8 cellular contexts compared by ENCODE assay signal in the genomic region with DNA sequence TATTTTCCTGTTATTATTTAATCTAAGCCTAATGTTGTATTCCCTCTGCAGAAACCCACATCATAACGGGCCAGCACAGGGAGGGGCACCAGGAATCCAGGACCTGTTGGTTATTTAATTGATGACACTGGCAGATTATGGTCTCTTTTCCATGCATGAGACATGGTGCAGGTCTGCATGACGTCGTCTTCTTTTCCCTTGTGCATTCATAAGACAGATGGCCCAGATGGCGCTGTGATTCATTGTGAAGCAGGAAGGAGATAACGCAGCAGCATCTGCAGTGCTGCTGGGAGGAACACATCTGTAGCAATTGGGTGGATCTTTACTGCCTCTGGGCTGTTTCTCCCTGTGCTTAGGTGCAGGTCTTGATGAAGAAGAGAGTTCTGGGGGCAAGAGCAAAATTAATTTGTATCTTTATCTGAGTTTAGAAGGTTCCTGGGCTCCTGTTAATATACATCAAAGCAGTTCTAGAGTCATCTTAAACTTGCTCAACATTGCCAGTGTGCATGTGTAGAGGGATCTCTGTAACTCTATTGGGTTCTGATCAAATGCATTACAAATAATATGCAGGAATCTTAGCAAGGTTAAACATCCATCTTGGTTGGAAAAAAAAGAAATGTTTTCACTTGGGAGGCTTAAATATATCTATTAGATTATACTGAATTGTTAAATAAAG.
DNase-seq lines count a peak whose midpoint lies in the region; ATAC-seq, FAIRE-seq and TF ChIP-seq lines count a peak whose summit lies in the region.

No MANE protein-coding gene starts in this region.

- H3K79me2 ChIP-seq in K562 (ENCODE audit: control insufficient read depth, insufficient read depth, low read length) = no peaks in the 10 kb centered on the region

- intact Hi-C loops in activated naive CD4-positive, alpha-beta T cell treated with anti-CD3 and anti-CD28 coated beads for 36 hours (cut with micrococcal nuclease) = no loop called here
- intact Hi-C loops in K562 (cut with micrococcal nuclease) = no loop called here
- intact Hi-C loops in CD4-positive, alpha-beta memory T cell (cut with micrococcal nuclease) = no loop called here

- no peak overlapping the region for H3K27ac Mint-ChIP-seq in activated naive CD4-positive, alpha-beta T cell treated with anti-CD3 and anti-CD28 coated beads for 36 hours
- H3K27ac Mint-ChIP-seq in stimulated activated effector memory CD8-positive, alpha-beta T cell treated with anti-CD3 and anti-CD28 coated beads, Interleukin-12 subunit alpha, Interleukin-12 subunit beta, amount 100 ng/mL, for 72 hours = no peak overlapping the region
- H3K27ac Mint-ChIP-seq in CD4-positive, alpha-beta memory T cell = no peak overlapping the region

- peak; percentile 64 for ATAC-seq in K562
- ATAC-seq in stimulated activated effector memory CD8-positive, alpha-beta T cell treated with anti-CD3 and anti-CD28 coated beads, Interleukin-12 subunit alpha, Interleukin-12 subunit beta, amount 100 ng/mL, for 72 hours = peak; percentile 29
- ATAC-seq in HG03196 (IDR thresholded peaks at IDR 0.05; ENCODE audit: unreplicated experiment) = no peak

- no peak for TF ChIP-seq POLR2A in K562 (conservative IDR thresholded peaks at IDR 0.05)

- H3K36me3 ChIP-seq in K562 (ENCODE audit: control insufficient read depth, insufficient read depth, low read length) = no peaks in the 10 kb centered on the region
- no peaks in the 10 kb centered on the region for H3K36me3 ChIP-seq in CD4-positive, alpha-beta memory T cell (ENCODE audit: insufficient read depth, low read length)

- no peaks in the 10 kb centered on the region for H3K36me3 Mint-ChIP-seq in activated naive CD4-positive, alpha-beta T cell treated with anti-CD3 and anti-CD28 coated beads for 36 hours (ENCODE audit: low read depth)
- no peaks in the 10 kb centered on the region for H3K36me3 Mint-ChIP-seq in stimulated activated effector memory CD8-positive, alpha-beta T cell treated with anti-CD3 and anti-CD28 coated beads, Interleukin-12 subunit alpha, Interleukin-12 subunit beta, amount 100 ng/mL, for 72 hours
- no peaks in the 10 kb centered on the region for H3K36me3 Mint-ChIP-seq in CD4-positive, alpha-beta memory T cell

- no peak overlapping the region for H3K9ac ChIP-seq in K562 (ENCODE audit: insufficient read depth in 1 of 2, low read depth in 2 of 2, low read length in 2 of 2)

- TF ChIP-seq CTCF in K562 (IDR thresholded peaks at IDR 0.05 in 2 of 3, conservative IDR thresholded peaks at IDR 0.05 in 1 of 3; ENCODE audit: insufficient read depth in 2 of 3, low read depth in 1 of 3, low read length in 3 of 3) = no peak; a peak in 1 of 6 replicates

- peaks cover 0 to 3% of the 10 kb centered on the region in 2 experiments; a peak in 1 of 5 replicates for H3K4me1 ChIP-seq in K562 (replicated peaks in 1 of 2; ENCODE audit: control insufficient read depth in 2 of 2, insufficient read depth in 2 of 2, low read length in 2 of 2)
- no peaks in the 10 kb centered on the region for H3K4me1 ChIP-seq in CD4-positive, alpha-beta memory T cell (ENCODE audit: insufficient read depth, low read length)

- no peaks in the 10 kb centered on the region for H3K9me1 ChIP-seq in K562 (ENCODE audit: control insufficient read depth, insufficient read depth, low read length)

- in situ Hi-C loops in K562 (cut with MboI) = no loop called here

- no peak overlapping the region for H3K27ac ChIP-seq in K562 (ENCODE audit: extremely low read depth, low read depth, low read length)
- no peak overlapping the region for H3K27ac ChIP-seq in CD4-positive, alpha-beta memory T cell (ENCODE audit: low read depth, low read length)

- H3K4me3 Mint-ChIP-seq in activated naive CD4-positive, alpha-beta T cell treated with anti-CD3 and anti-CD28 coated beads for 36 hours = no peak overlapping the region
- no peak overlapping the region for H3K4me3 Mint-ChIP-seq in stimulated activated effector memory CD8-positive, alpha-beta T cell treated with anti-CD3 and anti-CD28 coated beads, Interleukin-12 subunit alpha, Interleukin-12 subunit beta, amount 100 ng/mL, for 72 hours
- no peak overlapping the region for H3K4me3 Mint-ChIP-seq in CD4-positive, alpha-beta memory T cell

- WGBS in K562 (ENCODE audit: insufficient coverage, low coverage, missing lambda C conversion rate) = 0% methylated on average over 5 of the region's 5 CpGs

- no peaks in the 10 kb centered on the region for H4K20me1 ChIP-seq in K562 (replicated peaks; ENCODE audit: control insufficient read depth, insufficient read depth, low read length)

- TF ChIP-seq EP300 in K562 (IDR thresholded peaks at IDR 0.05; ENCODE audit: low read length) = no peak

- TF ChIP-seq RAD21 in K562 (CRISPR knock-in tag; conservative IDR thresholded peaks at IDR 0.05 in 1 of 2, IDR thresholded peaks at IDR 0.05 in 1 of 2) = no peak

- no peaks in the 10 kb centered on the region for H3K27me3 ChIP-seq in K562 (ENCODE audit: control insufficient read depth in 2 of 2, insufficient read depth in 2 of 2, low read length in 2 of 2)
- no peaks in the 10 kb centered on the region for H3K27me3 ChIP-seq in CD4-positive, alpha-beta memory T cell (ENCODE audit: insufficient read depth, low read length)

- peak; percentile 17 for DNase-seq in activated naive CD4-positive, alpha-beta T cell treated with anti-CD3 and anti-CD28 coated beads for 36 hours
- DNase-seq in activated naive CD4-positive, alpha-beta T cell (lab: John Stamatoyannopoulos, UW) = no peak
- peak; percentile 50 for DNase-seq in HT-29 (ENCODE audit: low spot score)
- DNase-seq in K562 (ENCODE audit: extremely low read depth in 1 of 4, low spot score in 3 of 4) = peak in 2 of 4 experiments; percentile 7 to 47
- DNase-seq in stimulated activated effector memory CD8-positive, alpha-beta T cell treated with anti-CD3 and anti-CD28 coated beads, Interleukin-12 subunit alpha, Interleukin-12 subunit beta, amount 100 ng/mL, for 72 hours (ENCODE audit: low spot score in 2 of 2) = no peak
- DNase-seq in NCI-H1417 treated with DMSO at 0.1 percent for 48 hours (lab: John Stamatoyannopoulos, UW) = no peak
- DNase-seq in CD4-positive, alpha-beta memory T cell = no peak

- H2AFZ ChIP-seq in K562 (ENCODE audit: low read depth, low read length) = no peak overlapping the region

- CTCF ChIA-PET in activated naive CD4-positive, alpha-beta T cell treated with anti-CD3 and anti-CD28 coated beads for 36 hours (lab: Charles Lee) = no interaction called here
- CTCF ChIA-PET in K562 (lab: Yijun Ruan, JAX; ENCODE audit: low intra/inter-chr PET ratio) = no interaction called here
- CTCF ChIA-PET in CD4-positive, alpha-beta memory T cell (lab: Charles Lee; ENCODE audit: partially characterized antibody) = no interaction called here

- no peak overlapping the region for H3K4me3 ChIP-seq in K562
- no peak overlapping the region for H3K4me3 ChIP-seq in CD4-positive, alpha-beta memory T cell (ENCODE audit: low read length in 2 of 2)

- FAIRE-seq in K562 (lab: Jason Lieb, UNC) = peak; percentile 67

- peaks cover 3% of the 10 kb centered on the region for H3K27me3 Mint-ChIP-seq in activated naive CD4-positive, alpha-beta T cell treated with anti-CD3 and anti-CD28 coated beads for 36 hours (ENCODE audit: low read depth)
- peaks cover 0 to 4% of the 10 kb centered on the region in 2 donors for H3K27me3 Mint-ChIP-seq in CD4-positive, alpha-beta memory T cell

- no peaks in the 10 kb centered on the region for H3K9me3 Mint-ChIP-seq in activated naive CD4-positive, alpha-beta T cell treated with anti-CD3 and anti-CD28 coated beads for 36 hours
- no peaks in the 10 kb centered on the region for H3K9me3 Mint-ChIP-seq in stimulated activated effector memory CD8-positive, alpha-beta T cell treated with anti-CD3 and anti-CD28 coated beads, Interleukin-12 subunit alpha, Interleukin-12 subunit beta, amount 100 ng/mL, for 72 hours
- H3K9me3 Mint-ChIP-seq in CD4-positive, alpha-beta memory T cell = no peaks in the 10 kb centered on the region

- H3K4me1 Mint-ChIP-seq in activated naive CD4-positive, alpha-beta T cell treated with anti-CD3 and anti-CD28 coated beads for 36 hours (ENCODE audit: low read depth) = peaks cover 4% of the 10 kb centered on the region
- H3K4me1 Mint-ChIP-seq in stimulated activated effector memory CD8-positive, alpha-beta T cell treated with anti-CD3 and anti-CD28 coated beads, Interleukin-12 subunit alpha, Interleukin-12 subunit beta, amount 100 ng/mL, for 72 hours = no peaks in the 10 kb centered on the region
- no peaks in the 10 kb centered on the region for H3K4me1 Mint-ChIP-seq in CD4-positive, alpha-beta memory T cell

- POLR2A ChIA-PET in K562 (lab: Yijun Ruan, JAX) = no interaction called here
- POLR2A ChIA-PET in CD4-positive, alpha-beta memory T cell (lab: Charles Lee; ENCODE audit: partially characterized antibody) = no interaction called here

- H3K9me3 ChIP-seq in K562 (replicated peaks; ENCODE audit: control insufficient read depth, insufficient read depth, low read depth, low read length) = no peaks in the 10 kb centered on the region
- no peaks in the 10 kb centered on the region for H3K9me3 ChIP-seq in CD4-positive, alpha-beta memory T cell (ENCODE audit: control insufficient read depth in 1 of 2, low read length in 2 of 2)

- no TSS peak for BruUV-seq in K562 (replicated peaks; lab: Mats Ljungman, UMichigan)

- no peak overlapping the region for H3K4me2 ChIP-seq in K562 (ENCODE audit: insufficient read depth, low read length)

TF ChIP-seq in K562, 482 proteins besides CTCF, POLR2A, EP300 and RAD21 (continues in another document):
- TF ChIP-seq ILF3 (IDR thresholded peaks at IDR 0.05; ENCODE audit: borderline replicate concordance) (no peak), ZNF696 (CRISPR knock-in tag; conservative IDR thresholded peaks at IDR 0.05) (no peak)

Comparison
In these comparisons a context has a peak if more than half of its experiments do, and no peak if none do; other contexts are left out.
1. DNase-seq: peak in activated naive CD4-positive, alpha-beta T cell treated with anti-CD3 and anti-CD28 coated beads for 36 hours (single experiment) and HT-29 (single experiment); none in activated naive CD4-positive, alpha-beta T cell (0 of 4), stimulated activated effector memory CD8-positive, alpha-beta T cell treated with anti-CD3 and anti-CD28 coated beads, Interleukin-12 subunit alpha, Interleukin-12 subunit beta, amount 100 ng/mL, for 72 hours (0 of 2), NCI-H1417 treated with DMSO at 0.1 percent for 48 hours (single experiment) and CD4-positive, alpha-beta memory T cell (0 of 5).